In the genomic region with DNA sequence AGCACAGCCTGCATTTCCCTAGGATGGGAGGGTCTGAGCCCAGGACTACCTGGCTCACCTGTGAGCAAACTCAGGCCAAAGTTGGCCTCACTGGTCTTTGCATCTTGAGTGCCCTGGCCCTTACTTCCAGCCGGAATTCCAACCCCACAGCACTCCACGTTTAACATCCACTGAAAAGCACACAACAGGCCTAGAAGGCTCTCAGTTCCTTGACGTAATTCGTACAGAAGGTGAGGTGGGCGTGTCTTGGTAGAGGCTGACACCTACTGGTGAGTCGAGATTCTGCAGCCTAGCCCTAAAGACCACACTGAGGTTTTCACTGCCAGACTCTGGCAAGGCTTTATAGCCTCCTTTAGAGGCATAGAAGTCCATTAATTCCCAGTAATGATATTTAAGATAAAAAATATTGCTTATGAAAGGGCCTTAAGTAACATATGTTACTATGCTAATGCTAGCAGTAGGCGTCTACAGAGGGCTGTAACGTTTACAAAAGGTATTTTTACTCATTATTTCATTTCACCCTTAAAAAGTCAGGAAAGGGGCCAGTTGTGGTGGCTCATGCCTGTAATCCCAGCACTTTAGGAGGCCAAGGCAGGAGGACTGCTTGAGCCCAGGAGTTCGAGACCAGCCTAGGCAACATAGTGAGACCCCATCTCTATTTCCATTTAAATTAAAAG, we compare ENCODE assay signal across 8 cellular contexts.
DNase-seq lines count a peak whose midpoint lies in the region; ATAC-seq, FAIRE-seq and TF ChIP-seq lines count a peak whose summit lies in the region.

No MANE protein-coding gene starts in this region.

- peaks cover 5% of the 10 kb centered on the region for H3K36me3 Mint-ChIP-seq in brain

- intact Hi-C loops in left lung (cut with DNase I) = no loop called here

- peak; percentile 11 for FAIRE-seq in TTC549 (lab: Jason Lieb, UNC)

- no peaks in the 10 kb centered on the region for H3K27me3 ChIP-seq in left lung

- TF ChIP-seq CTCF in brain (conservative IDR thresholded peaks at IDR 0.05) = peak; percentile 49 to 63
- peak; percentile 60 to 95 for TF ChIP-seq CTCF in left lung (IDR thresholded peaks at IDR 0.05)

- peaks cover 0 to 4% of the 10 kb centered on the region in 2 donors for H3K9me3 ChIP-seq in left lung

- peak; percentile 2 for DNase-seq in NCI-H1105 treated with DMSO at 0.1 percent for 48 hours (lab: John Stamatoyannopoulos, UW)
- no peak for DNase-seq in NCI-H1105 (lab: John Stamatoyannopoulos, UW)
- peak; percentile 66 for DNase-seq in LHCN-M2 (ENCODE audit: low read depth)
- DNase-seq in left lung = peak in 1 of 2 donors; percentile 63
- peak; percentile 40 for DNase-seq in stimulated activated CD8-positive, alpha-beta memory T cell treated with anti-CD3 and anti-CD28 coated beads, Interleukin-15, amount 100 ng/mL, for 1 hour (ENCODE audit: low read depth)
- no peak for DNase-seq in C1 segment of cervical spinal cord (lab: John Stamatoyannopoulos, UW)

- H3K36me3 ChIP-seq in left lung = no peaks in the 10 kb centered on the region

- H3K4me1 Mint-ChIP-seq in brain = peaks cover 12% of the 10 kb centered on the region

- H3K27me3 Mint-ChIP-seq in brain = peaks cover 3% of the 10 kb centered on the region

- H3K27ac ChIP-seq in left lung = no peak overlapping the region

- H3K4me1 ChIP-seq in left lung = peaks cover 5 to 16% of the 10 kb centered on the region in 2 donors

- peaks cover 0 to 5% (median 2%) of the 10 kb centered on the region in 5 experiments for H3K9me3 Mint-ChIP-seq in brain

- no peak overlapping the region for H3K4me3 ChIP-seq in left lung

- peak; percentile 86 for ATAC-seq in left lung

- peak overlapping the region in 1 of 5 experiments; percentile 29 for H3K4me3 Mint-ChIP-seq in brain

- peak overlapping the region in 2 of 5 experiments; percentile 7 to 48 for H3K27ac Mint-ChIP-seq in brain

Comparison
In these comparisons a context has a peak if more than half of its experiments do, and no peak if none do; other contexts are left out.
1. DNase-seq: peak in NCI-H1105 treated with DMSO at 0.1 percent for 48 hours (single experiment), LHCN-M2 (single experiment) and stimulated activated CD8-positive, alpha-beta memory T cell treated with anti-CD3 and anti-CD28 coated beads, Interleukin-15, amount 100 ng/mL, for 1 hour (single experiment); none in NCI-H1105 (single experiment) and C1 segment of cervical spinal cord (0 of 14).